ENCODE assay signal across 19 cellular contexts in the genomic region with DNA sequence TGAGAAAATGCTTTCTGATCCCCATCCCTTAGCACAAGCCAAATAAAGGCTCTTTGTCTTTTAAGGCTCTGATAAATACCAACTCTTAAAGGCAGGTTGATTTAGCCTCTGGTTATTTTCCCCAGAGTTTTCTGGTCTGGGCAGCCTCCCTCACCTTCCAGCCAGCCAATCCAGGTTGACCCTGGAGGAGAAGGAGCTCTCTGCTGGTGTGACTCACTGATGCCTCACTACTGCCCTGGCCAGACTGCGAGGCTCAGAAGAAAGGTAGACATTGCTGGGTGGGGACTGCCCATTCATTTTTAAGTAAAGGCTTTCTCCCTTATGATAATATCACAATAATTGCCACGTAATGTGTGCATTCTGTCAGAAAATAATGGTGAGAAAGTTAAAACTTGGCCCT. TPM values are rescaled to one million over a fixed set of nuclear protein-coding genes. Genes with fewer than 3 reads are reported as not detected.
DNase-seq lines count a peak whose midpoint lies in the region; ATAC-seq and TF ChIP-seq lines count a peak whose summit lies in the region.
"Had no signal": no experiment of that assay in that cellular context is flagged by ENCODE, and none has a peak within 500 bp of the region (broad histone marks: within the 10 kb centered on the region; RNA-seq: fewer than 3 reads in every experiment).

No MANE protein-coding gene starts in this region.

- no peak overlapping the region for H3K4me3 ChIP-seq in SK-N-SH (ENCODE audit: low read depth in 2 of 2, low read length in 1 of 2)
- no peak overlapping the region for H3K4me3 ChIP-seq in gastroesophageal sphincter
- H3K4me3 ChIP-seq: pancreas had no signal

- POLR2A ChIA-PET in SK-N-SH (lab: Yijun Ruan, JAX): no interaction called here

- peaks cover 2% of the 10 kb centered on the region for H3K27me3 Mint-ChIP-seq in activated T-helper 1 cell treated with anti-CD3 and anti-CD28 coated beads, Interleukin-12 subunit alpha, Interleukin-12 subunit beta, Interleukin-2, Interleukin-4 antibody, amounts not matched to agents 30 ng/mL and 10 ng/mL and 1 ng/mL, durations not matched to agents 14 hours and 24 hours and 36 hours (ENCODE audit: insufficient read depth)
- H3K27me3 Mint-ChIP-seq: CD4-positive, CD25-positive, alpha-beta regulatory T cell had no signal

- no peaks in the 10 kb centered on the region for H3K9me3 ChIP-seq in SK-N-SH
- H3K9me3 ChIP-seq in gastroesophageal sphincter: no peaks in the 10 kb centered on the region
- H3K9me3 ChIP-seq: pancreas had no signal

- TF ChIP-seq RAD21 in SK-N-SH (IDR thresholded peaks at IDR 0.05; ENCODE audit: low read length): no peak

- CTCF ChIA-PET in SK-N-SH (lab: Yijun Ruan, JAX): interaction anchor here (0.8 to 3.1 kb wide), 2 partner anchors 37 to 188 kb away, joined by 3 to 13 read pairs; a partner anchor contains a TSS

- TF ChIP-seq EP300 in SK-N-SH (IDR thresholded peaks at IDR 0.05; ENCODE audit: borderline replicate concordance in 1 of 2, low read depth in 1 of 2, low read length in 1 of 2) (no peak), gastroesophageal sphincter (IDR thresholded peaks at IDR 0.05) (no peak)

- H2AFZ ChIP-seq in SK-N-SH (ENCODE audit: low read depth): no peak overlapping the region

- TF ChIP-seq CTCF in SK-N-SH (IDR thresholded peaks at IDR 0.05) (no peak), gastroesophageal sphincter (IDR thresholded peaks at IDR 0.05) (no peak)

- no peaks in the 10 kb centered on the region for H4K20me1 ChIP-seq in SK-N-SH (ENCODE audit: insufficient read depth)

- 0 out of 2 replicates have a peak overlapping the region, but pooled peaks have one; percentile 2 for H3K4me2 ChIP-seq in SK-N-SH

- no peak overlapping the region for H3K27ac Mint-ChIP-seq in activated T-helper 1 cell treated with anti-CD3 and anti-CD28 coated beads, Interleukin-12 subunit alpha, Interleukin-12 subunit beta, Interleukin-2, Interleukin-4 antibody, amounts not matched to agents 30 ng/mL and 10 ng/mL and 1 ng/mL, durations not matched to agents 14 hours and 24 hours and 36 hours
- H3K27ac Mint-ChIP-seq: activated naive CD8-positive, alpha-beta T cell treated with anti-CD3 and anti-CD28 coated beads, Interleukin-2, amount 10 ng/mL, durations not matched to agents 7 days and 5 days; CD4-positive, CD25-positive, alpha-beta regulatory T cell had no signal

- peak; percentile 93 for ATAC-seq in esophagus mucosa
- ATAC-seq in gastroesophageal sphincter: no peak

- H3K4me1 ChIP-seq in SK-N-SH (ENCODE audit: control insufficient read depth in 1 of 2, insufficient read depth in 2 of 2, low read depth in 1 of 2, low read length in 1 of 2): peaks cover 4 to 20% of the 10 kb centered on the region in 2 experiments; a peak in 2 of 4 replicates
- peaks cover 0 to 28% (median 13%) of the 10 kb centered on the region in 3 donors for H3K4me1 ChIP-seq in gastroesophageal sphincter

- H3K4me1 Mint-ChIP-seq in activated T-helper 1 cell treated with anti-CD3 and anti-CD28 coated beads, Interleukin-12 subunit alpha, Interleukin-12 subunit beta, Interleukin-2, Interleukin-4 antibody, amounts not matched to agents 30 ng/mL and 10 ng/mL and 1 ng/mL, durations not matched to agents 14 hours and 24 hours and 36 hours (ENCODE audit: low read depth): peaks cover 7% of the 10 kb centered on the region

- no peaks in the 10 kb centered on the region for H3K9me2 ChIP-seq in SK-N-SH

- H3K79me2 ChIP-seq in SK-N-SH (ENCODE audit: insufficient read depth): peaks cover 21% of the 10 kb centered on the region

- H3K4me3 Mint-ChIP-seq in activated T-helper 1 cell treated with anti-CD3 and anti-CD28 coated beads, Interleukin-12 subunit alpha, Interleukin-12 subunit beta, Interleukin-2, Interleukin-4 antibody, amounts not matched to agents 30 ng/mL and 10 ng/mL and 1 ng/mL, durations not matched to agents 14 hours and 24 hours and 36 hours: no peak overlapping the region
- H3K4me3 Mint-ChIP-seq: activated naive CD8-positive, alpha-beta T cell treated with anti-CD3 and anti-CD28 coated beads, Interleukin-2, amount 10 ng/mL, durations not matched to agents 7 days and 5 days had no signal

- peaks cover 5% of the 10 kb centered on the region for H3K9me3 Mint-ChIP-seq in activated T-helper 1 cell treated with anti-CD3 and anti-CD28 coated beads, Interleukin-12 subunit alpha, Interleukin-12 subunit beta, Interleukin-2, Interleukin-4 antibody, amounts not matched to agents 30 ng/mL and 10 ng/mL and 1 ng/mL, durations not matched to agents 14 hours and 24 hours and 36 hours

- H3K36me3 ChIP-seq in SK-N-SH (replicated peaks in 1 of 2; ENCODE audit: control insufficient read depth in 1 of 2, insufficient read depth in 2 of 2, low read length in 1 of 2): no peaks in the 10 kb centered on the region
- no peaks in the 10 kb centered on the region for H3K36me3 ChIP-seq in gastroesophageal sphincter
- H3K36me3 ChIP-seq: pancreas had no signal

- 58% methylated on average over 2 of the region's 2 CpGs for WGBS in SK-N-SH (ENCODE audit: low lambda C conversion rate)
- WGBS in gastroesophageal sphincter (ENCODE audit: low coverage in 1 of 2), 2 donors: 75 to 100% methylated on average over 2 of the region's 2 CpGs

- H3K27me3 ChIP-seq in SK-N-SH (ENCODE audit: insufficient read depth): no peaks in the 10 kb centered on the region
- no peaks in the 10 kb centered on the region for H3K27me3 ChIP-seq in gastroesophageal sphincter
- H3K27me3 ChIP-seq: pancreas had no signal

- H3F3A ChIP-seq in SK-N-SH (replicated peaks; ENCODE audit: insufficient read depth): no peaks in the 10 kb centered on the region

- TF ChIP-seq POLR2A in gastroesophageal sphincter (IDR thresholded peaks at IDR 0.05): no peak

- H3K9ac ChIP-seq in SK-N-SH: no peak overlapping the region

- H3K36me3 Mint-ChIP-seq in activated T-helper 1 cell treated with anti-CD3 and anti-CD28 coated beads, Interleukin-12 subunit alpha, Interleukin-12 subunit beta, Interleukin-2, Interleukin-4 antibody, amounts not matched to agents 30 ng/mL and 10 ng/mL and 1 ng/mL, durations not matched to agents 14 hours and 24 hours and 36 hours (ENCODE audit: low read depth): peaks cover 2% of the 10 kb centered on the region

- intact Hi-C loops in activated T-helper 1 cell treated with anti-CD3 and anti-CD28 coated beads, Interleukin-12 subunit alpha, Interleukin-12 subunit beta, Interleukin-2, Interleukin-4 antibody, amounts not matched to agents 30 ng/mL and 10 ng/mL and 1 ng/mL, durations not matched to agents 14 hours and 24 hours and 36 hours (cut with micrococcal nuclease): no loop called here

- H3K27ac ChIP-seq in SK-N-SH (ENCODE audit: low read depth in 2 of 2, low read length in 1 of 2) (peak overlapping the region in 1 of 2 experiments; percentile 10; a peak in 2 of 4 replicates), gastroesophageal sphincter (no peak overlapping the region)
- H3K27ac ChIP-seq: 22Rv1, HL-60, pancreas had no signal

- DNase-seq in SIG-M5 treated with dmso at 0.1 percent for 504 hours (lab: John Stamatoyannopoulos, UW; ENCODE audit: unreplicated experiment) (peak; percentile 23), SIG-M5 (lab: John Stamatoyannopoulos, UW) (no peak), SK-N-SH (no peak), retina (no peak)
- no peak for DNase-seq in activated CD4-positive, alpha-beta T cell treated with anti-CD3 and anti-CD28 coated beads for 4 hours
- no peak for DNase-seq in activated T-helper 1 cell treated with anti-CD3 and anti-CD28 coated beads, Interleukin-12 subunit alpha, Interleukin-12 subunit beta, Interleukin-2, Interleukin-4 antibody, amounts not matched to agents 30 ng/mL and 10 ng/mL and 1 ng/mL, durations not matched to agents 14 hours and 24 hours and 36 hours (ENCODE audit: low spot score)
- DNase-seq: activated CD4-positive, alpha-beta T cell treated with anti-CD3 and anti-CD28 coated beads for 1 hour; activated naive CD8-positive, alpha-beta T cell treated with anti-CD3 and anti-CD28 coated beads, Interleukin-2, amount 10 ng/mL, durations not matched to agents 7 days and 5 days; CD4-positive, CD25-positive, alpha-beta regulatory T cell; central memory CD4-positive, alpha-beta T cell; head of caudate nucleus; NCI-H187; NCI-H524 treated with DMSO at 0.1 percent for 48 hours; pancreas; T-helper 2 cell had no signal

TF ChIP-seq in SK-N-SH, 30 proteins besides CTCF, POLR2A, EP300 and RAD21 (continues in another document):
- TF ChIP-seq YY1 (IDR thresholded peaks at IDR 0.05; ENCODE audit: low read depth) (no peak), FOSL2 (IDR thresholded peaks at IDR 0.05; ENCODE audit: borderline replicate concordance, low read depth) (peak; percentile 58; the same call in 1 of the 2 replicates)
- TF ChIP-seq, protein P1, sequence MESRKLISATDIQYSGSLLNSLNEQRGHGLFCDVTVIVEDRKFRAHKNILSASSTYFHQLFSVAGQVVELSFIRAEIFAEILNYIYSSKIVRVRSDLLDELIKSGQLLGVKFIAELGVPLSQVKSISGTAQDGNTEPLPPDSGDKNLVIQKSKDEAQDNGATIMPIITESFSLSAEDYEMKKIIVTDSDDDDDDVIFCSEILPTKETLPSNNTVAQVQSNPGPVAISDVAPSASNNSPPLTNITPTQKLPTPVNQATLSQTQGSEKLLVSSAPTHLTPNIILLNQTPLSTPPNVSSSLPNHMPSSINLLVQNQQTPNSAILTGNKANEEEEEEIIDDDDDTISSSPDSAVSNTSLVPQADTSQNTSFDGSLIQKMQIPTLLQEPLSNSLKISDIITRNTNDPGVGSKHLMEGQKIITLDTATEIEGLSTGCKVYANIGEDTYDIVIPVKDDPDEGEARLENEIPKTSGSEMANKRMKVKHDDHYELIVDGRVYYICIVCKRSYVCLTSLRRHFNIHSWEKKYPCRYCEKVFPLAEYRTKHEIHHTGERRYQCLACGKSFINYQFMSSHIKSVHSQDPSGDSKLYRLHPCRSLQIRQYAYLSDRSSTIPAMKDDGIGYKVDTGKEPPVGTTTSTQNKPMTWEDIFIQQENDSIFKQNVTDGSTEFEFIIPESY (IDR thresholded peaks at IDR 0.05; ENCODE audit: borderline replicate concordance, low read depth): no peak
- TF ChIP-seq, protein P2, sequence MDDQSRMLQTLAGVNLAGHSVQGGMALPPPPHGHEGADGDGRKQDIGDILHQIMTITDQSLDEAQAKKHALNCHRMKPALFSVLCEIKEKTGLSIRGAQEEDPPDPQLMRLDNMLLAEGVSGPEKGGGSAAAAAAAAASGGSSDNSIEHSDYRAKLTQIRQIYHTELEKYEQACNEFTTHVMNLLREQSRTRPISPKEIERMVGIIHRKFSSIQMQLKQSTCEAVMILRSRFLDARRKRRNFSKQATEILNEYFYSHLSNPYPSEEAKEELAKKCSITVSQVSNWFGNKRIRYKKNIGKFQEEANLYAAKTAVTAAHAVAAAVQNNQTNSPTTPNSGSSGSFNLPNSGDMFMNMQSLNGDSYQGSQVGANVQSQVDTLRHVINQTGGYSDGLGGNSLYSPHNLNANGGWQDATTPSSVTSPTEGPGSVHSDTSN (IDR thresholded peaks at IDR 0.05): no peak

RNA-seq across cellular contexts. Expression of a gene that starts 37.1 kb away (rescaled TPM):
- polyA plus RNA-seq in SK-N-SH (2012; rRNA removed): 12.1 and 19.7 TPM in 2 replicates
- polyA plus RNA-seq in SK-N-SH (2012; cell fraction: cytosol; rRNA removed): 7.2 and 12.6 TPM in 2 replicates
- polyA plus RNA-seq in SK-N-SH (2012; cell fraction: nucleus; rRNA removed): 15.6 and 18.2 TPM in 2 replicates
- total RNA-seq in esophagus mucosa: 23.6 TPM
- 10 to 100 TPM; 10.1 to 14.4 (median 12.1) TPM for total RNA-seq in gastroesophageal sphincter
- total RNA-seq in activated T-helper 1 cell treated with anti-CD3 and anti-CD28 coated beads, Interleukin-12 subunit alpha, Interleukin-12 subunit beta, Interleukin-2, Interleukin-4 antibody, amounts not matched to agents 30 ng/mL and 10 ng/mL and 1 ng/mL, durations not matched to agents 14 hours and 24 hours and 36 hours: 18.2 and 20.0 TPM in 2 replicates
